11 cellular contexts compared by ENCODE assay signal in the genomic region with DNA sequence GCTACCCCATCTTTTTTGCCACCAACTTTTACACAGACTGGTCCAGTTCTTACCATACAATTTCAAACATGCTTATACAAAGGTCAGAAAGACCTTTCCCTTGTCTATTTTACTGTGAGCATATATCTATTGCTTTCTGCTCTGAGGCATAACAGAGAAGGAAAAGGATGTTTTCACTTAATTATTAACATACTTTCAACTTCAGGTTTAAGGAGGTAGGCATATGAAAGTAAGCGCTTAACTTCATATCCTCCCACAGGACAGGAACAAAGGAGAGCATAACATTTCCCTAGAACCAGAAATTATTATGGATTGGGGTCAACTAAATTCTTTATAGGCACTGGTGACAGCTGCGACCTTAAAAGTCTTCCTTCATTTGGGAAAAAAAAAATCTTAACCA. TPM values are rescaled to one million over a fixed set of nuclear protein-coding genes. Genes with fewer than 3 reads are reported as not detected.
DNase-seq lines count a peak whose midpoint lies in the region; ATAC-seq and TF ChIP-seq lines count a peak whose summit lies in the region.
"Had no signal": no experiment of that assay in that cellular context is flagged by ENCODE, and none has a peak within 500 bp of the region (broad histone marks: within the 10 kb centered on the region; RNA-seq: fewer than 3 reads in every experiment).

No MANE protein-coding gene starts in this region.

- H3K27me3 Mint-ChIP-seq in Caco-2 (ENCODE audit: insufficient read depth, unreplicated experiment) (peaks cover 3% of the 10 kb centered on the region), MCF 10A (ENCODE audit: insufficient read depth, unreplicated experiment) (no peaks in the 10 kb centered on the region)

- TF ChIP-seq RAD21 in neural cell (conservative IDR thresholded peaks at IDR 0.05): no peak

- H3K27ac Mint-ChIP-seq in Caco-2 (ENCODE audit: unreplicated experiment): no peak overlapping the region
- no peak overlapping the region for H3K27ac Mint-ChIP-seq in MCF 10A (ENCODE audit: low read depth, unreplicated experiment)

- H3K36me3 ChIP-seq in Caco-2 (ENCODE audit: control insufficient read depth, insufficient read depth, low read length) (no peaks in the 10 kb centered on the region), neural cell (ENCODE audit: insufficient read depth, low read length) (no peaks in the 10 kb centered on the region)

- H3F3A ChIP-seq in neural cell (ENCODE audit: insufficient read depth, low read length, poor library complexity, severe bottlenecking): peaks cover 18% of the 10 kb centered on the region

- H3K9me2 ChIP-seq in neural cell (ENCODE audit: insufficient read depth, low read length): no peaks in the 10 kb centered on the region

- peak; percentile 37 for ATAC-seq in HG02938 (IDR thresholded peaks at IDR 0.05; ENCODE audit: unreplicated experiment)
- no peak for ATAC-seq in activated CD4-positive, CD25-positive, alpha-beta regulatory T cell treated with anti-CD3 and anti-CD28 coated beads, Interleukin-2, amount 50 U/mL, for 24 hours

- H3K36me3 Mint-ChIP-seq in Caco-2 (ENCODE audit: insufficient read depth, unreplicated experiment): no peaks in the 10 kb centered on the region
- H3K36me3 Mint-ChIP-seq in MCF 10A (ENCODE audit: insufficient read depth, unreplicated experiment): no peaks in the 10 kb centered on the region

- H3K9ac ChIP-seq in neural cell (ENCODE audit: low read length): peak overlapping the region; percentile 97

- BruUV-seq in Caco-2 (replicated peaks; lab: Mats Ljungman, UMichigan) (TSS peak; percentile 52), MCF 10A (replicated peaks; lab: Mats Ljungman, UMichigan) (TSS peak; percentile 62)

- DNase-seq in Caco-2 (no peak), MCF 10A (ENCODE audit: unreplicated experiment) (no peak), NCI-H345 (lab: John Stamatoyannopoulos, UW) (no peak), NCI-H1436 (lab: John Stamatoyannopoulos, UW) (no peak), inferior parietal cortex (ENCODE audit: extremely low spot score) (no peak)

- peak overlapping the region; percentile 61; the same call in 1 of the 2 replicates for H3K4me3 ChIP-seq in Caco-2 (ENCODE audit: low read depth, low read length)
- peak overlapping the region; percentile 82 for H3K4me3 ChIP-seq in neural cell (ENCODE audit: low read length)

- H3K9me3 Mint-ChIP-seq in Caco-2 (ENCODE audit: unreplicated experiment) (no peaks in the 10 kb centered on the region), MCF 10A (ENCODE audit: unreplicated experiment) (no peaks in the 10 kb centered on the region)

- CTCF ChIA-PET in Caco-2 (lab: Charles Lee): no interaction called here
- CTCF ChIA-PET in MCF 10A (lab: Yijun Ruan, JAX): interaction anchor here (0.6 to 0.7 kb wide), 3 partner anchors 200 to 779 kb away, joined by 3 to 8 read pairs (median 3); no protein-coding TSS in a partner anchor

- H3K4me1 Mint-ChIP-seq in Caco-2 (ENCODE audit: low read depth, unreplicated experiment) (no peaks in the 10 kb centered on the region), MCF 10A (ENCODE audit: insufficient read depth, unreplicated experiment) (peaks cover 7% of the 10 kb centered on the region)

- no peaks in the 10 kb centered on the region for H3K9me3 ChIP-seq in Caco-2
- H3K9me3 ChIP-seq in neural cell (ENCODE audit: low read length): no peaks in the 10 kb centered on the region

- TF ChIP-seq CTCF in Caco-2 (IDR thresholded peaks at IDR 0.05; ENCODE audit: insufficient read depth in 1 of 2, low read depth in 1 of 2, low read length in 1 of 2, severe bottlenecking in 1 of 2, unreplicated experiment in 1 of 2) (no peak), MCF 10A (IDR thresholded peaks at IDR 0.05; ENCODE audit: unreplicated experiment) (no peak), neural cell (IDR thresholded peaks at IDR 0.05; ENCODE audit: poor library complexity, severe bottlenecking) (no peak)

- peaks cover 56% of the 10 kb centered on the region for H3K79me2 ChIP-seq in neural cell (replicated peaks; ENCODE audit: insufficient read depth, low read length)

- H3K4me3 Mint-ChIP-seq in Caco-2 (ENCODE audit: unreplicated experiment): peak overlapping the region; percentile 75
- peak overlapping the region; percentile 85 for H3K4me3 Mint-ChIP-seq in MCF 10A (ENCODE audit: unreplicated experiment)

- no peaks in the 10 kb centered on the region for H4K20me1 ChIP-seq in neural cell (ENCODE audit: insufficient read depth)

- H2AFZ ChIP-seq in neural cell (ENCODE audit: low read depth, low read length): peak overlapping the region; percentile 93

- no peak for TF ChIP-seq EP300 in neural cell (conservative IDR thresholded peaks at IDR 0.05; ENCODE audit: poor library complexity, severe bottlenecking)

- POLR2A ChIA-PET in Caco-2 (lab: Charles Lee) (no interaction called here), MCF 10A (lab: Yijun Ruan, JAX) (interaction anchor here (0.7 to 2.1 kb wide), 3 partner anchors 9 to 460 kb away, joined by 3 to 7 read pairs (median 3); partner anchors contain the start of gene SEMA6D)

- intact Hi-C loops in Caco-2 (cut with micrococcal nuclease; ENCODE audit: unreplicated experiment) (no loop called here), MCF 10A (cut with micrococcal nuclease) (no loop called here)

- H3K27ac ChIP-seq in neural cell (ENCODE audit: low read length): peak overlapping the region; percentile 98

- 0 out of 2 replicates have a peak, but pooled peaks cover 7% of the 10 kb centered on the region for H3K4me1 ChIP-seq in Caco-2

- peak overlapping the region; percentile 97 for H3K4me2 ChIP-seq in neural cell (ENCODE audit: low read length)

- H3K27me3 ChIP-seq in Caco-2 (replicated peaks; ENCODE audit: control insufficient read depth, insufficient read depth, low read length) (no peaks in the 10 kb centered on the region), neural cell (ENCODE audit: insufficient read depth, low read depth, low read length) (no peaks in the 10 kb centered on the region)

TF ChIP-seq in neural cell, 6 proteins besides CTCF, POLR2A, EP300 and RAD21:
- no peak for TF ChIP-seq POLR2AphosphoS5 (IDR thresholded peaks at IDR 0.05)
- no peak for TF ChIP-seq SMC3 (conservative IDR thresholded peaks at IDR 0.05; ENCODE audit: poor library complexity)
- no peak for TF ChIP-seq TAF1 (IDR thresholded peaks at IDR 0.05; ENCODE audit: low read depth)
- no peak for TF ChIP-seq MXI1 (conservative IDR thresholded peaks at IDR 0.05; ENCODE audit: poor library complexity, severe bottlenecking)
- no peak for TF ChIP-seq REST (IDR thresholded peaks at IDR 0.05; ENCODE audit: borderline replicate concordance)
- no peak for TF ChIP-seq EZH2 (IDR thresholded peaks at IDR 0.05; ENCODE audit: borderline replicate concordance, insufficient read depth, low read length, poor library complexity, severe bottlenecking)

RNA-seq across cellular contexts. Expression of gene MYEF2, which starts 1.1 kb away (rescaled TPM):
- 33.4 and 37.3 TPM in 2 replicates for total RNA-seq in Caco-2 (2022)
- 27.6 and 28.4 TPM in 2 replicates for total RNA-seq in MCF 10A (2022)
- 157 and 176 TPM in 2 replicates for polyA plus RNA-seq in neural cell
- polyA minus RNA-seq in neural cell: 212 and 280 TPM in 2 replicates

RNA-seq across cellular contexts. Expression of gene CTXN2, which starts 14.5 kb away (rescaled TPM):
- total RNA-seq in Caco-2 (2022): not detected in 2 replicates
- not detected in 2 replicates for total RNA-seq in MCF 10A (2022)
- polyA plus RNA-seq in neural cell: 0.54 and 0.69 TPM in 2 replicates
- polyA minus RNA-seq in neural cell: 0.58 and 0.73 TPM in 2 replicates
- total RNA-seq: fibroblast of villous mesenchyme; subcutaneous adipose tissue; T-helper 2 cell treated with Interferon-gamma antibody and Interleukin-4, amounts not matched to agents 100 ng/mL and 5 ng/mL, for 36 hours had no signal

RNA-seq across cellular contexts. Expression of gene SLC12A1, which starts 29.1 kb away (rescaled TPM):
- not detected in 2 replicates for total RNA-seq in Caco-2 (2022)
- total RNA-seq in MCF 10A (2022): not detected in 2 replicates
- 0.54 and 0.67 TPM in 2 replicates for polyA plus RNA-seq in neural cell
- polyA minus RNA-seq in neural cell: 0.69 and 0.73 TPM in 2 replicates
- total RNA-seq: fibroblast of villous mesenchyme; subcutaneous adipose tissue; T-helper 2 cell treated with Interferon-gamma antibody and Interleukin-4, amounts not matched to agents 100 ng/mL and 5 ng/mL, for 36 hours had no signal

RNA-seq across cellular contexts. Expression of gene SLC24A5, which starts 56.2 kb away (rescaled TPM):
- total RNA-seq in Caco-2 (2022): not detected in 2 replicates
- total RNA-seq in MCF 10A (2022): not detected in 2 replicates
- 0.76 and 0.78 TPM in 2 replicates for polyA plus RNA-seq in neural cell
- polyA minus RNA-seq in neural cell: 0.73 TPM in 1 of 2 replicates, not detected in the other
- total RNA-seq: fibroblast of villous mesenchyme; subcutaneous adipose tissue; T-helper 2 cell treated with Interferon-gamma antibody and Interleukin-4, amounts not matched to agents 100 ng/mL and 5 ng/mL, for 36 hours had no signal
